In the genomic region with DNA sequence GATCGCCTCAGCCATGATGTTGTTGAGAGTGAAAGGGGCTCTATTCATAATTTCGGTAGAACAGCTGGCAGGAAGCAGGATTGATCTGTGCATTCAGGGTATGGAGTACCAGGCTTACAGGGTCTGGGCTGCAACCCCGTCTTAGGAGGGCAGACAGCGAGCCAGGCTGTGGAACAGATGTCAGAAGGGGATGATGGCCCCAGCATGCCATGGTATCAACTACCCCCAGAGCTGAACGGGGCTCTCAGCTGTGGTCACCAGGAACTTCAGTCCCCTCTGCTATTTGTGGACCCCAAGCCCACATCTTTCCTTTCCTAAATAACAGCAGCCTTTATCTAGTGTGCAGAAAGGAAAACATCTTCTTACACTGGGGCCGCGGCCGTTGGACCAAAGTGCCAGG, we compare ENCODE assay signal across 29 cellular contexts.
"Had no signal": no experiment of that assay in that cellular context is flagged by ENCODE, and none has a peak within 500 bp of the region (broad histone marks: within the 10 kb centered on the region; RNA-seq: fewer than 3 reads in every experiment).

No MANE protein-coding gene starts in this region.

- H3K27me3 ChIP-seq: adrenal gland, ascending aorta, body of pancreas, brain microvascular endothelial cell, cardiac muscle cell had no signal

- H3K27ac ChIP-seq: adrenal gland, ascending aorta, body of pancreas, brain microvascular endothelial cell, breast epithelium, cardiac muscle cell had no signal

- H3K4me1 ChIP-seq: adrenal gland, ascending aorta, body of pancreas, breast epithelium had no signal

- DNase-seq: activated effector memory CD4-positive, alpha-beta T cell treated with anti-CD3 and anti-CD28 coated beads, Interleukin-2, amount 50 U/mL, for 16 hours; activated effector memory CD4-positive, alpha-beta T cell treated with Interleukin-2 at 50 U/mL for 16 hours; activated gamma-delta T cell; activated gamma-delta T cell treated with Interleukin-2 at 50 U/mL for 16 hours; activated naive CD4-positive, alpha-beta T cell; activated naive CD4-positive, alpha-beta T cell treated with anti-CD3 and anti-CD28 coated beads for 36 hours; activated naive CD4-positive, alpha-beta T cell treated with anti-CD3 and anti-CD28 coated beads, Interleukin-2, amount 10 ng/mL, durations not matched to agents 7 days and 5 days; activated naive CD4-positive, alpha-beta T cell treated with anti-CD3 and anti-CD28 coated beads, Interleukin-2, amount 50 U/mL, for 16 hours; activated naive CD4-positive, alpha-beta T cell treated with Interleukin-2 at 50 U/mL for 16 hours; activated naive CD8-positive, alpha-beta T cell treated with anti-CD3 and anti-CD28 coated beads for 36 hours; activated naive CD8-positive, alpha-beta T cell treated with anti-CD3 and anti-CD28 coated beads, Interleukin-2, amount 10 ng/mL, durations not matched to agents 7 days and 5 days; activated naive CD8-positive, alpha-beta T cell treated with anti-CD3 and anti-CD28 coated beads, Interleukin-2, amount 50 U/mL, for 24 hours; activated T-cell treated with anti-CD3 and anti-CD28 coated beads, Interleukin-2, amount 50 U/mL, for 1 hour; activated T-cell treated with anti-CD3 and anti-CD28 coated beads, Interleukin-2, amount 50 U/mL, for 24 hours; activated T-cell treated with anti-CD3 and anti-CD28 coated beads, Interleukin-2, amount 50 U/mL, for 4 hours; activated T-cell treated with anti-CD3 and anti-CD28 coated beads, Interleukin-2, amount 50 U/mL, for 48 hours; activated T-cell treated with anti-CD3 and anti-CD28 coated beads, Interleukin-2, amount 50 U/mL, for 72 hours; adrenal gland; amniotic stem cell; amygdala; anterior cingulate cortex; body of pancreas; brain microvascular endothelial cell; caudate nucleus; central memory CD4-positive, alpha-beta T cell; cerebellar nuclear complex had no signal

- H3K4me3 ChIP-seq: adrenal gland, ascending aorta, body of pancreas, breast epithelium, cardiac muscle cell had no signal

- H3K36me3 ChIP-seq: adrenal gland, ascending aorta, brain microvascular endothelial cell, breast epithelium, cardiac muscle cell had no signal

- H3K9me3 ChIP-seq: adrenal gland, body of pancreas had no signal
